Comparison of ENCODE assay signal across 12 cellular contexts in genomic region chr5:149887622-149888183, GRCh38. TPM values are rescaled to one million over a fixed set of nuclear protein-coding genes. Genes with fewer than 3 reads are reported as not detected.
A peak's percentile ranks its signal among the peaks of the same experiment; 100 is the strongest.
DNase-seq lines count a peak whose midpoint lies in the region; ATAC-seq and TF ChIP-seq lines count a peak whose summit lies in the region.
"Had no signal": no experiment of that assay in that cellular context is flagged by ENCODE, and none has a peak within 500 bp of the region (broad histone marks: within the 10 kb centered on the region; RNA-seq: fewer than 3 reads in every experiment).

No MANE protein-coding gene starts in this region.

- H3K4me1 ChIP-seq in SJSA1 (replicated peaks): peaks cover 24% of the 10 kb centered on the region
- H3K4me1 ChIP-seq: suprapubic skin had no signal

- peak; percentile 55 for DNase-seq in HFFc6
- peak; percentile 84 to 91 for DNase-seq in SJSA1 (ENCODE audit: low read depth in 1 of 2, low spot score in 2 of 2)
- peak; percentile 65 for DNase-seq in fibroblast of villous mesenchyme (ENCODE audit: low read depth)
- peak; percentile 75 for DNase-seq in skeletal muscle cell (ENCODE audit: low read depth)
- DNase-seq in NOMO-1 treated with DMSO at 0.1 percent for 48 hours (lab: John Stamatoyannopoulos, UW; ENCODE audit: unreplicated experiment): no peak
- no peak for DNase-seq in cerebellar nuclear complex (lab: John Stamatoyannopoulos, UW)
- no peak for DNase-seq in lower leg skin (ENCODE audit: low spot score in 2 of 2)
- DNase-seq: MM.1S had no signal

- H3K4me3 ChIP-seq in SJSA1 (no peak overlapping the region), fibroblast of villous mesenchyme (ENCODE audit: low read depth, low read length) (no peak overlapping the region), skeletal muscle cell (ENCODE audit: low read depth, low read length) (no peak overlapping the region), lower leg skin (ENCODE audit: low read depth, poor library complexity, severe bottlenecking) (no peak overlapping the region)
- H3K4me3 ChIP-seq: SK-N-MC, suprapubic skin had no signal

- H3K27ac ChIP-seq in SJSA1: peak overlapping the region; percentile 54
- H3K27ac ChIP-seq: SK-N-MC, suprapubic skin had no signal

- TF ChIP-seq CTCF in HFFc6 (IDR thresholded peaks at IDR 0.05) (no peak), fibroblast of villous mesenchyme (IDR thresholded peaks at IDR 0.05; ENCODE audit: insufficient read depth, low read depth, low read length) (no peak), lower leg skin (IDR thresholded peaks at IDR 0.05) (no peak)

- ATAC-seq in HG03520 (IDR thresholded peaks at IDR 0.05; ENCODE audit: unreplicated experiment): no peak

- intact Hi-C loops in lower leg skin (cut with DNase I; ENCODE audit: low total_unique reads): no loop called here

- no peaks in the 10 kb centered on the region for H3K9me3 Mint-ChIP-seq in HFFc6

- peak overlapping the region; percentile 17; the same call in 1 of the 2 replicates for H3K4me3 Mint-ChIP-seq in HFFc6

- 49 to 56% methylated on average over 10 of the region's 10 CpGs for WGBS in lower leg skin, 2 donors

- peaks cover 24% of the 10 kb centered on the region for H3K4me1 Mint-ChIP-seq in HFFc6 (ENCODE audit: low read depth)

- H3K36me3 Mint-ChIP-seq in HFFc6 (ENCODE audit: low read depth): no peaks in the 10 kb centered on the region

- no peak for TF ChIP-seq POLR2A in lower leg skin (IDR thresholded peaks at IDR 0.05)

- H3K9me3 ChIP-seq in SJSA1 (replicated peaks): no peaks in the 10 kb centered on the region
- H3K9me3 ChIP-seq: suprapubic skin had no signal

- H3K27me3 ChIP-seq in SJSA1 (replicated peaks): no peaks in the 10 kb centered on the region
- H3K27me3 ChIP-seq: suprapubic skin had no signal

- no peak overlapping the region for H3K27ac Mint-ChIP-seq in HFFc6

- peaks cover 7% of the 10 kb centered on the region; the same call in 1 of the 2 replicates for H3K27me3 Mint-ChIP-seq in HFFc6 (ENCODE audit: insufficient read depth)

- no peaks in the 10 kb centered on the region for H3K36me3 ChIP-seq in SJSA1
- H3K36me3 ChIP-seq: suprapubic skin had no signal

RNA-seq across cellular contexts. Expression of gene PDE6A, which starts 56.9 kb away (rescaled TPM):
- not detected for total RNA-seq in HFFc6 (2021; fragmentation: NEBNext Ultra II Directional; extraction: Animal tissue kit (Norgen Biotek cat#: 25700))
- 0.05 TPM in 1 of 2 replicates, not detected in the other for total RNA-seq in SJSA1 (2014; rRNA removed; shearing (Covaris generic))
- total RNA-seq in fibroblast of villous mesenchyme: under 0.01 TPM in 1 of 2 replicates, not detected in the other
- 1 to 10 TPM in 1 of 4 donors, under 1 TPM in 2, not detected in 1; 0.04 to 1.0 (median 0.49) TPM for total RNA-seq in lower leg skin
- total RNA-seq: liver had no signal

Comparison
In these comparisons a context has a peak if more than half of its experiments do, and no peak if none do; other contexts are left out.
1. DNase-seq: peak in HFFc6 (single experiment), SJSA1 (2 of 2), fibroblast of villous mesenchyme (single experiment) and skeletal muscle cell (single experiment); none in NOMO-1 treated with DMSO at 0.1 percent for 48 hours (single experiment), cerebellar nuclear complex (0 of 2) and lower leg skin (0 of 2).